10 cellular contexts compared by ENCODE assay signal in the genomic region with DNA sequence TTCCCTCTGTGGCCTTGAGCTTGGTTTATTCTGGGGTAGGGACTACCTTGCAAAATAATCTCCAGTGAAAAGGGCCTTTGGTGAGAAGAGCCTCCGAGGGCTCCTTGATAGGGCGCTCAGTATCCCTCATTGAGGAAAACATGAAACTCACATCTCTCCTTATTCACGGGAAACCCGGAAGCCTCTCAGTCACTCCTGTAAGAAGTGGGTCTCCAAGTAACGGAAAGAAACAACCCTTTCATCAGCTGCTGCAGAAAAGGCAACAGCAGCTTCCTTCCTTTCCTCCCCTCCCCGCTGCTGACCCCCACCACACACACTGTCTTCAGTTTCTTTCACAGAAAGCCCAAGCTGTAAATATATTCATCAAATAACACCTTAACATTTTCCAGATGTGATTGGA.
A peak's percentile ranks its signal among the peaks of the same experiment; 100 is the strongest.
DNase-seq lines count a peak whose midpoint lies in the region; ATAC-seq, FAIRE-seq and TF ChIP-seq lines count a peak whose summit lies in the region.
"Had no signal": no experiment of that assay in that cellular context is flagged by ENCODE, and none has a peak within 500 bp of the region (broad histone marks: within the 10 kb centered on the region; RNA-seq: fewer than 3 reads in every experiment).

No MANE protein-coding gene starts in this region.

- intact Hi-C loops in cardiac septum (cut with DNase I): loop anchor here (5.0 kb wide), 3 partner anchors 54 to 214 kb away; no protein-coding TSS in a partner anchor
- intact Hi-C loops in uterus (cut with DNase I; ENCODE audit: low total_unique reads): no loop called here

- FAIRE-seq in GM12892 (lab: Jason Lieb, UNC): no peak

- TF ChIP-seq POLR2A in uterus (IDR thresholded peaks at IDR 0.05) (no peak), GM12892 (IDR thresholded peaks at IDR 0.05; ENCODE audit: low read depth, low read length) (no peak)

- no peak for ATAC-seq in GM18498 (IDR thresholded peaks at IDR 0.05; ENCODE audit: unreplicated experiment)
- ATAC-seq in GM19324 (IDR thresholded peaks at IDR 0.05; ENCODE audit: low FRiP score, unreplicated experiment): no peak

- H3K9me3 ChIP-seq in right atrium auricular region (no peaks in the 10 kb centered on the region), muscle layer of duodenum (ENCODE audit: control insufficient read depth in 1 of 2, low read length in 2 of 2) (no peaks in the 10 kb centered on the region), uterus (no peaks in the 10 kb centered on the region)

- DNase-seq in right atrium auricular region (ENCODE audit: low spot score) (no peak), cardiac septum (ENCODE audit: low spot score) (no peak), cardiac fibroblast (ENCODE audit: low read depth in 2 of 2) (peak in 1 of 2 donors; percentile 60), uterus (no peak), GM12892 (ENCODE audit: insufficient read length) (no peak)
- DNase-seq: NCI-H2029 treated with DMSO at 0.1 percent for 48 hours had no signal

- H3K27me3 ChIP-seq in right atrium auricular region (no peaks in the 10 kb centered on the region), muscle layer of duodenum (ENCODE audit: low read depth, low read length) (no peaks in the 10 kb centered on the region), uterus (no peaks in the 10 kb centered on the region)

- H3K4me1 ChIP-seq in right atrium auricular region (peaks cover 0 to 91% of the 10 kb centered on the region in 2 donors), muscle layer of duodenum (ENCODE audit: control insufficient read depth in 1 of 2, insufficient read depth in 2 of 2, low read length in 2 of 2) (peaks cover 9 to 36% of the 10 kb centered on the region in 2 donors), uterus (peaks cover 3 to 12% of the 10 kb centered on the region in 2 donors)

- no peak for TF ChIP-seq CTCF in right atrium auricular region (IDR thresholded peaks at IDR 0.05)
- TF ChIP-seq CTCF in cardiac fibroblast (IDR thresholded peaks at IDR 0.05; ENCODE audit: low read depth, low read length): no peak
- no peak for TF ChIP-seq CTCF in uterus (IDR thresholded peaks at IDR 0.05)

- peak overlapping the region; percentile 35 to 39 for H3K4me3 ChIP-seq in right atrium auricular region
- H3K4me3 ChIP-seq in cardiac fibroblast (replicated peaks in 1 of 2; ENCODE audit: low read depth in 2 of 2, low read length in 2 of 2): peak overlapping the region; percentile 40 to 41
- H3K4me3 ChIP-seq in muscle layer of duodenum (ENCODE audit: low read depth in 1 of 2, low read length in 2 of 2): peak overlapping the region; percentile 59 to 64
- H3K4me3 ChIP-seq in uterus: peak overlapping the region; percentile 16 to 33

- H3K36me3 ChIP-seq in right atrium auricular region (no peaks in the 10 kb centered on the region), muscle layer of duodenum (ENCODE audit: control insufficient read depth in 1 of 2, insufficient read depth in 2 of 2, low read length in 2 of 2) (peaks cover 0 to 16% of the 10 kb centered on the region in 2 donors), uterus (no peaks in the 10 kb centered on the region)

- peak overlapping the region; percentile 82 to 93 for H3K27ac ChIP-seq in right atrium auricular region
- peak overlapping the region; percentile 91 for H3K27ac ChIP-seq in muscle layer of duodenum (ENCODE audit: low read length)
- peak overlapping the region; percentile 89 to 95 for H3K27ac ChIP-seq in uterus
- H3K27ac ChIP-seq: VCaP had no signal
